ENCODE assay signal across 17 cellular contexts in genomic region chr17:8960325-8961144, GRCh38. TPM values are rescaled to one million over a fixed set of nuclear protein-coding genes. Genes with fewer than 3 reads are reported as not detected.
DNase-seq lines count a peak whose midpoint lies in the region; ATAC-seq and TF ChIP-seq lines count a peak whose summit lies in the region.
"Had no signal": no experiment of that assay in that cellular context is flagged by ENCODE, and none has a peak within 500 bp of the region (broad histone marks: within the 10 kb centered on the region; RNA-seq: fewer than 3 reads in every experiment).

No MANE protein-coding gene starts in this region.

- no peak overlapping the region for H3K27ac ChIP-seq in BLaER1 treated with 17β-estradiol and CSF1 and Interleukin-3, amounts not matched to agents 10 nM and 100 nM
- peak overlapping the region; percentile 33 for H3K27ac ChIP-seq in DND-41 (ENCODE audit: low read length)
- H3K27ac ChIP-seq: gastroesophageal sphincter, suprapubic skin had no signal

- H3K9me3 Mint-ChIP-seq in activated CD8-positive, alpha-beta T cell treated with anti-CD3 and anti-CD28 coated beads for 36 hours, result no peaks in the 10 kb centered on the region
- H3K9me3 Mint-ChIP-seq in memory B cell, result no peaks in the 10 kb centered on the region

- peaks cover 79 to 95% (median 89%) of the 10 kb centered on the region in 10 experiments for H3K4me1 ChIP-seq in BLaER1 treated with 17β-estradiol and CSF1 and Interleukin-3, amounts not matched to agents 10 nM and 100 nM
- peaks cover 99% of the 10 kb centered on the region for H3K4me1 ChIP-seq in DND-41 (ENCODE audit: insufficient read depth, low read length)

- H4K20me1 ChIP-seq in BLaER1 treated with 17β-estradiol and CSF1 and Interleukin-3, amounts not matched to agents 10 nM and 100 nM, result peaks cover 21 to 89% (median 50%) of the 10 kb centered on the region in 11 experiments; a peak in 20 of 22 replicates
- H4K20me1 ChIP-seq in DND-41 (ENCODE audit: insufficient read depth, low read length), result peaks cover 36% of the 10 kb centered on the region

- ATAC-seq in DND-41 (ENCODE audit: insufficient read depth, low read depth) (no peak), memory B cell (ENCODE audit: low read depth) (peak; percentile 14), HG03378 (IDR thresholded peaks at IDR 0.05; ENCODE audit: unreplicated experiment) (no peak), GM18870 (IDR thresholded peaks at IDR 0.05; ENCODE audit: unreplicated experiment) (no peak)
- no peak for ATAC-seq in activated CD8-positive, alpha-beta T cell treated with anti-CD3 and anti-CD28 coated beads for 36 hours
- ATAC-seq: gastroesophageal sphincter, right cardiac atrium had no signal

- H3K9ac ChIP-seq in BLaER1 treated with 17β-estradiol and CSF1 and Interleukin-3, amounts not matched to agents 10 nM and 100 nM, result no peak overlapping the region
- no peak overlapping the region for H3K9ac ChIP-seq in DND-41 (ENCODE audit: low read depth, low read length)
- H3K9ac ChIP-seq: SK-N-SH had no signal

- no peaks in the 10 kb centered on the region for H3K27me3 Mint-ChIP-seq in activated CD8-positive, alpha-beta T cell treated with anti-CD3 and anti-CD28 coated beads for 36 hours
- H3K27me3 Mint-ChIP-seq in memory B cell, result no peaks in the 10 kb centered on the region

- H2AFZ ChIP-seq in DND-41 (ENCODE audit: low read depth, low read length), result no peak overlapping the region

- peaks cover 80% of the 10 kb centered on the region for H3K4me1 Mint-ChIP-seq in activated CD8-positive, alpha-beta T cell treated with anti-CD3 and anti-CD28 coated beads for 36 hours (ENCODE audit: low read depth)
- peaks cover 63% of the 10 kb centered on the region for H3K4me1 Mint-ChIP-seq in memory B cell

- 0 out of 22 replicates have a peak, but pooled peaks cover 0 to 4% (median 0%) of the 10 kb centered on the region in 11 experiments for H3K9me3 ChIP-seq in BLaER1 treated with 17β-estradiol and CSF1 and Interleukin-3, amounts not matched to agents 10 nM and 100 nM (replicated peaks in 1 of 11)
- H3K9me3 ChIP-seq in DND-41 (ENCODE audit: insufficient read depth, low read length, severe bottlenecking), result no peaks in the 10 kb centered on the region
- H3K9me3 ChIP-seq: gastroesophageal sphincter, SK-N-SH, suprapubic skin had no signal

- DNase-seq in DND-41, result no peak
- no peak for DNase-seq in activated CD8-positive, alpha-beta T cell treated with anti-CD3 and anti-CD28 coated beads for 36 hours
- DNase-seq in memory B cell (ENCODE audit: low spot score in 2 of 2), result no peak
- DNase-seq in NCI-H187 treated with DMSO at 0.1 percent for 48 hours (lab: John Stamatoyannopoulos, UW), result no peak
- no peak for DNase-seq in putamen (ENCODE audit: low spot score)
- DNase-seq: activated CD8-positive, alpha-beta memory T cell treated with anti-CD3 and anti-CD28 coated beads, Interleukin-2, amount 50 U/mL, for 48 hours; DMS53; NCI-H2029 treated with DMSO at 0.1 percent for 48 hours; NCI-H524 treated with DMSO at 0.1 percent for 48 hours; SK-N-SH had no signal

- peak overlapping the region; percentile 18 to 99 (median 62); a peak in 20 of 22 replicates for H3K4me2 ChIP-seq in BLaER1 treated with 17β-estradiol and CSF1 and Interleukin-3, amounts not matched to agents 10 nM and 100 nM
- no peak overlapping the region; the same call in 1 of the 2 replicates for H3K4me2 ChIP-seq in DND-41 (ENCODE audit: insufficient read depth, low read length)
- H3K4me2 ChIP-seq: SK-N-SH had no signal

- CTCF ChIA-PET in activated CD8-positive, alpha-beta T cell treated with anti-CD3 and anti-CD28 coated beads for 36 hours (lab: Charles Lee), result interaction anchor here (1.6 to 2.7 kb wide), 2 partner anchors 12 to 65 kb away, joined by 5 to 11 read pairs; no protein-coding TSS in a partner anchor

- no peaks in the 10 kb centered on the region for H3K27me3 ChIP-seq in BLaER1 treated with 17β-estradiol and CSF1 and Interleukin-3, amounts not matched to agents 10 nM and 100 nM
- no peaks in the 10 kb centered on the region for H3K27me3 ChIP-seq in DND-41 (ENCODE audit: insufficient read depth, low read length, poor library complexity)

- H3K79me2 ChIP-seq in DND-41 (ENCODE audit: insufficient read depth, low read length), result peaks cover 86% of the 10 kb centered on the region

- intact Hi-C loops in activated CD8-positive, alpha-beta T cell treated with anti-CD3 and anti-CD28 coated beads for 36 hours (cut with micrococcal nuclease), result loop anchor here (5.0 kb wide), 1 partner anchor 33 kb away; no protein-coding TSS in a partner anchor

- peak overlapping the region in 2 of 10 experiments; percentile 9 to 90; a peak in 2 of 20 replicates for H3K4me3 ChIP-seq in BLaER1 treated with 17β-estradiol and CSF1 and Interleukin-3, amounts not matched to agents 10 nM and 100 nM
- H3K4me3 ChIP-seq in DND-41 (ENCODE audit: low read depth in 1 of 2, low read length in 2 of 2), result no peak overlapping the region
- H3K4me3 ChIP-seq: gastroesophageal sphincter, suprapubic skin had no signal

- H3K36me3 ChIP-seq in BLaER1 treated with 17β-estradiol and CSF1 and Interleukin-3, amounts not matched to agents 10 nM and 100 nM, result peaks cover 0 to 62% (median 7%) of the 10 kb centered on the region in 11 experiments; a peak in 12 of 22 replicates
- H3K36me3 ChIP-seq in DND-41 (ENCODE audit: insufficient read depth, low read length), result peaks cover 11% of the 10 kb centered on the region; the same call in 1 of the 2 replicates
- H3K36me3 ChIP-seq: gastroesophageal sphincter, suprapubic skin had no signal

- no peak for TF ChIP-seq CTCF in DND-41 (IDR thresholded peaks at IDR 0.05; ENCODE audit: borderline replicate concordance, extremely low read depth, low read length, poor library complexity, severe bottlenecking)
- no peak for TF ChIP-seq CTCF in activated CD8-positive, alpha-beta T cell treated with anti-CD3 and anti-CD28 coated beads for 36 hours (IDR thresholded peaks at IDR 0.05)

- POLR2A ChIA-PET in activated CD8-positive, alpha-beta T cell treated with anti-CD3 and anti-CD28 coated beads for 36 hours (lab: Charles Lee), result interaction anchor here (0.9 to 20.0 kb wide), 4 partner anchors 17 to 66 kb away, joined by 3 to 333 read pairs (median 3); no protein-coding TSS in a partner anchor

- H3K36me3 Mint-ChIP-seq in activated CD8-positive, alpha-beta T cell treated with anti-CD3 and anti-CD28 coated beads for 36 hours (ENCODE audit: low read depth), result peaks cover 67% of the 10 kb centered on the region
- H3K36me3 Mint-ChIP-seq in memory B cell, result peaks cover 34% of the 10 kb centered on the region

- H3K4me3 Mint-ChIP-seq in activated CD8-positive, alpha-beta T cell treated with anti-CD3 and anti-CD28 coated beads for 36 hours, result peak overlapping the region; percentile 11
- peak overlapping the region; percentile 84 for H3K4me3 Mint-ChIP-seq in memory B cell

- peak overlapping the region; percentile 86 for H3K27ac Mint-ChIP-seq in activated CD8-positive, alpha-beta T cell treated with anti-CD3 and anti-CD28 coated beads for 36 hours
- H3K27ac Mint-ChIP-seq in memory B cell, result peak overlapping the region; percentile 83

RNA-seq across cellular contexts. Expression of gene PIK3R5, which starts 5.0 kb away (rescaled TPM):
- total RNA-seq in activated CD8-positive, alpha-beta T cell treated with anti-CD3 and anti-CD28 coated beads for 36 hours, result 10 to 100 TPM; 46.7 to 50.4 TPM
- total RNA-seq: chondrocyte had no signal
